ENCODE assay signal across 18 cellular contexts in genomic region chr9:123003467-123003866, GRCh38. TPM values are rescaled to one million over a fixed set of nuclear protein-coding genes. Genes with fewer than 3 reads are reported as not detected.
DNase-seq lines count a peak whose midpoint lies in the region; TF ChIP-seq lines count a peak whose summit lies in the region.
"Had no signal": no experiment of that assay in that cellular context is flagged by ENCODE, and none has a peak within 500 bp of the region (broad histone marks: within the 10 kb centered on the region; RNA-seq: fewer than 3 reads in every experiment).

No MANE protein-coding gene starts in this region.

- H3K23ac ChIP-seq in mesendoderm (ENCODE audit: low read length) = no peak overlapping the region

- H3K4me1 ChIP-seq in SK-N-SH (ENCODE audit: control insufficient read depth in 1 of 2, insufficient read depth in 2 of 2, low read depth in 1 of 2, low read length in 1 of 2) (peaks cover 0 to 24% of the 10 kb centered on the region in 2 experiments; a peak in 3 of 4 replicates), mesendoderm (ENCODE audit: control insufficient read depth, low read depth, low read length) (no peaks in the 10 kb centered on the region)
- H3K4me1 ChIP-seq in effector memory CD4-positive, alpha-beta T cell (ENCODE audit: control insufficient read depth, insufficient read depth, low read length, poor library complexity, severe bottlenecking) = no peaks in the 10 kb centered on the region
- H3K4me1 ChIP-seq: breast epithelium had no signal

- H3F3A ChIP-seq in SK-N-SH (replicated peaks; ENCODE audit: insufficient read depth) = peaks cover 36% of the 10 kb centered on the region

- H3K27ac ChIP-seq in SK-N-SH (ENCODE audit: low read depth in 2 of 2, low read length in 1 of 2) = peak overlapping the region; percentile 68 to 87; a peak in 3 of 4 replicates
- H3K27ac ChIP-seq in mesendoderm (ENCODE audit: low read depth, low read length) = no peak overlapping the region
- H3K27ac ChIP-seq in effector memory CD4-positive, alpha-beta T cell (ENCODE audit: insufficient read depth, low read length, poor library complexity, severe bottlenecking) = no peak overlapping the region

- H3K4me2 ChIP-seq in SK-N-SH (peak overlapping the region; percentile 56), mesendoderm (ENCODE audit: low read length) (no peak overlapping the region)

- no peaks in the 10 kb centered on the region for H3K9me2 ChIP-seq in SK-N-SH

- H3K4me3 ChIP-seq in SK-N-SH (ENCODE audit: low read depth in 2 of 2, low read length in 1 of 2) = 0 out of 4 replicates have a peak overlapping the region, but pooled peaks of 1 of the 2 experiments have one; percentile 46
- H3K4me3 ChIP-seq in mesendoderm (ENCODE audit: low read length) = no peak overlapping the region
- no peak overlapping the region for H3K4me3 ChIP-seq in effector memory CD4-positive, alpha-beta T cell (ENCODE audit: insufficient read depth, low read depth, low read length, poor library complexity, severe bottlenecking)
- H3K4me3 ChIP-seq: breast epithelium had no signal

- H3K36me3 ChIP-seq in SK-N-SH (replicated peaks in 1 of 2; ENCODE audit: control insufficient read depth in 1 of 2, insufficient read depth in 2 of 2, low read length in 1 of 2) (peaks cover 23 to 40% of the 10 kb centered on the region in 2 experiments), mesendoderm (ENCODE audit: control insufficient read depth, insufficient read depth, low read length) (no peaks in the 10 kb centered on the region)
- peaks cover 8% of the 10 kb centered on the region for H3K36me3 ChIP-seq in effector memory CD4-positive, alpha-beta T cell (ENCODE audit: control insufficient read depth, insufficient read depth, low read length)

- H3K9me3 ChIP-seq in SK-N-SH = no peaks in the 10 kb centered on the region
- no peaks in the 10 kb centered on the region for H3K9me3 ChIP-seq in effector memory CD4-positive, alpha-beta T cell (ENCODE audit: control insufficient read depth, low read length)
- H3K9me3 ChIP-seq: breast epithelium had no signal

- no peaks in the 10 kb centered on the region for H3K79me1 ChIP-seq in mesendoderm (ENCODE audit: low read length)

- no peak for TF ChIP-seq RAD21 in SK-N-SH (IDR thresholded peaks at IDR 0.05; ENCODE audit: low read length)

- H3K79me2 ChIP-seq in SK-N-SH (ENCODE audit: insufficient read depth) (no peaks in the 10 kb centered on the region), mesendoderm (ENCODE audit: control insufficient read depth, insufficient read depth, low read length) (no peaks in the 10 kb centered on the region)

- no peak overlapping the region for H4K8ac ChIP-seq in mesendoderm (ENCODE audit: low read depth, low read length)

- H3K4ac ChIP-seq in mesendoderm (ENCODE audit: low read depth, low read length) = no peak overlapping the region

- H2BK120ac ChIP-seq in mesendoderm (ENCODE audit: low read depth, low read length) = no peak overlapping the region

- H2BK5ac ChIP-seq in mesendoderm (ENCODE audit: low read length) = no peak overlapping the region

- H4K5ac ChIP-seq in mesendoderm (ENCODE audit: low read length) = no peak overlapping the region

- H2BK15ac ChIP-seq in mesendoderm (replicated peaks; ENCODE audit: low read depth) = no peak overlapping the region

- H3K27me3 ChIP-seq in SK-N-SH (ENCODE audit: insufficient read depth) = no peaks in the 10 kb centered on the region
- H3K27me3 ChIP-seq in mesendoderm (ENCODE audit: insufficient read depth, low read length, poor library complexity) = no peaks in the 10 kb centered on the region
- no peaks in the 10 kb centered on the region for H3K27me3 ChIP-seq in effector memory CD4-positive, alpha-beta T cell (replicated peaks; ENCODE audit: control insufficient read depth, insufficient read depth, low read length, poor library complexity, severe bottlenecking)
- H3K27me3 ChIP-seq: breast epithelium had no signal

- peak overlapping the region; percentile 25; the same call in 1 of the 2 replicates for H3K9ac ChIP-seq in SK-N-SH
- no peak overlapping the region for H3K9ac ChIP-seq in mesendoderm (ENCODE audit: low read length)

- H3K56ac ChIP-seq in mesendoderm (ENCODE audit: low read length) = no peak overlapping the region

- H4K20me1 ChIP-seq in SK-N-SH (ENCODE audit: insufficient read depth) = no peaks in the 10 kb centered on the region

- no peak for TF ChIP-seq CTCF in SK-N-SH (IDR thresholded peaks at IDR 0.05)

- WGBS in SK-N-SH (ENCODE audit: low lambda C conversion rate) = 88% methylated on average over 2 of the region's 2 CpGs
- no CpG with 5 or more reads among the region's 2 CpGs for WGBS in mesendoderm (ENCODE audit: extremely low coverage, insufficient coverage, low lambda C conversion rate)

- peak; percentile 43 for DNase-seq in EH (ENCODE audit: low read depth)
- no peak for DNase-seq in SK-N-SH
- DNase-seq in fibroblast of gingiva (ENCODE audit: low read depth) = peak; percentile 14
- DNase-seq in pulmonary artery endothelial cell (ENCODE audit: low read depth, low spot score) = peak; percentile 8
- no peak for DNase-seq in stimulated activated CD8-positive, alpha-beta memory T cell treated with anti-CD3 and anti-CD28 coated beads, Interleukin-4, amount 100 ng/mL, for 48 hours
- no peak for DNase-seq in mucosa of gallbladder (ENCODE audit: low spot score)
- DNase-seq in mesendoderm = no peak
- no peak for DNase-seq in effector memory CD4-positive, alpha-beta T cell
- DNase-seq: activated naive CD4-positive, alpha-beta T cell treated with Interleukin-2 at 50 U/mL for 16 hours; endodermal cell; left cardiac atrium; naive thymus-derived CD4-positive, alpha-beta T cell; NCI-H2029 treated with DMSO at 0.1 percent for 48 hours; NCI-H526 treated with DMSO at 0.1 percent for 48 hours; retina; stimulated activated CD4-positive, alpha-beta T cell treated with anti-CD3 and anti-CD28 coated beads, Interleukin-2, amount 100 ng/mL, for 24 hours had no signal

- TF ChIP-seq EP300 in SK-N-SH (IDR thresholded peaks at IDR 0.05; ENCODE audit: borderline replicate concordance in 1 of 2, low read depth in 1 of 2, low read length in 1 of 2) = no peak

- POLR2A ChIA-PET in SK-N-SH (lab: Yijun Ruan, JAX) = no interaction called here

- no peak overlapping the region for H2AFZ ChIP-seq in SK-N-SH (ENCODE audit: low read depth)

- no peak overlapping the region for H2AK5ac ChIP-seq in mesendoderm (ENCODE audit: low read length)

- no peak overlapping the region for H3K18ac ChIP-seq in mesendoderm (ENCODE audit: low read length)

- CTCF ChIA-PET in SK-N-SH (lab: Yijun Ruan, JAX) = interaction anchor here (1.0 kb wide), 1 partner anchor 12 kb away, joined by 4 read pairs; no protein-coding TSS in a partner anchor

TF ChIP-seq in SK-N-SH, 30 proteins besides CTCF, POLR2A, EP300 and RAD21:
- no peak for TF ChIP-seq RCOR1 (IDR thresholded peaks at IDR 0.05; ENCODE audit: low read length)
- TF ChIP-seq JUND (IDR thresholded peaks at IDR 0.05) = peak; percentile 19; the same call in 1 of the 2 replicates
- TF ChIP-seq NFIC (IDR thresholded peaks at IDR 0.05; ENCODE audit: borderline replicate concordance) = peak; percentile 22; the same call in 1 of the 2 replicates
- TF ChIP-seq NRF1 (IDR thresholded peaks at IDR 0.05; ENCODE audit: low read depth, low read length) = no peak
- peak; percentile 27; the same call in 1 of the 2 replicates for TF ChIP-seq TCF12 (IDR thresholded peaks at IDR 0.05)
- TF ChIP-seq EZH2phosphoT487 (IDR thresholded peaks at IDR 0.05; ENCODE audit: borderline replicate concordance, low read depth) = no peak

RNA-seq across cellular contexts. Expression of gene GPR21, which starts 30.0 kb away (rescaled TPM):
- not detected in 2 replicates for polyA plus RNA-seq in SK-N-SH (2012; rRNA removed)
- polyA plus RNA-seq in SK-N-SH (2012; cell fraction: cytosol; rRNA removed) = not detected in 2 replicates
- 0.08 and 0.27 TPM in 2 replicates for polyA plus RNA-seq in SK-N-SH (2012; cell fraction: nucleus; rRNA removed)
- 0.35 and 0.46 TPM in 2 replicates for total RNA-seq in pulmonary artery endothelial cell
- total RNA-seq in mucosa of gallbladder = 1.9 TPM
- not detected for polyA plus RNA-seq in mesendoderm (2013, experiment 1 of 2)
- polyA plus RNA-seq in mesendoderm (2013, experiment 2 of 2) = not detected
- polyA plus RNA-seq: BJ; naive thymus-derived CD4-positive, alpha-beta T cell had no signal

Comparison
In these comparisons a context has a peak if more than half of its experiments do, and no peak if none do; other contexts are left out.
1. DNase-seq: peak in EH (single experiment), fibroblast of gingiva (single experiment) and pulmonary artery endothelial cell (single experiment); none in SK-N-SH (single experiment), stimulated activated CD8-positive, alpha-beta memory T cell treated with anti-CD3 and anti-CD28 coated beads, Interleukin-4, amount 100 ng/mL, for 48 hours (single experiment), mucosa of gallbladder (single experiment), mesendoderm (single experiment) and effector memory CD4-positive, alpha-beta T cell (0 of 3).
2. H3K27ac ChIP-seq: peak in SK-N-SH (2 of 2); none in mesendoderm (single experiment) and effector memory CD4-positive, alpha-beta T cell (single experiment).